Comparison of ENCODE assay signal across 1 cellular context in genomic region chr20:37474386-37474785, GRCh38.
TF ChIP-seq lines count a peak whose summit lies in the region.

No MANE protein-coding gene starts in this region.

TF ChIP-seq in neural cell, 6 proteins besides CTCF, POLR2A, EP300 and RAD21 (continued from another document):
- TF ChIP-seq REST (IDR thresholded peaks at IDR 0.05; ENCODE audit: borderline replicate concordance), result no peak
